In genomic region chr11:102312656-102313055, GRCh38 we compare ENCODE assay signal across 10 cellular contexts. TPM values are rescaled to one million over a fixed set of nuclear protein-coding genes. Genes with fewer than 3 reads are reported as not detected.
A peak's percentile ranks its signal among the peaks of the same experiment; 100 is the strongest.
DNase-seq lines count a peak whose midpoint lies in the region; TF ChIP-seq lines count a peak whose summit lies in the region.
"Had no signal": no experiment of that assay in that cellular context is flagged by ENCODE, and none has a peak within 500 bp of the region (broad histone marks: within the 10 kb centered on the region; RNA-seq: fewer than 3 reads in every experiment).

No MANE protein-coding gene starts in this region.

- peaks cover 2% of the 10 kb centered on the region; the same call in 1 of the 2 replicates for H3K79me2 ChIP-seq in OCI-LY1 (ENCODE audit: insufficient read depth, low read length)
- H3K79me2 ChIP-seq in MM.1S (ENCODE audit: low read length) = peaks cover 2% of the 10 kb centered on the region

- H3K36me3 ChIP-seq in OCI-LY1 (ENCODE audit: insufficient read depth, low read length) = peaks cover under 1% of the 10 kb centered on the region; the same call in 1 of the 2 replicates
- H3K36me3 ChIP-seq in ovary = no peaks in the 10 kb centered on the region
- H3K36me3 ChIP-seq in MM.1S (replicated peaks; ENCODE audit: insufficient read depth, low read length) = no peaks in the 10 kb centered on the region

- H3K9me2 ChIP-seq in OCI-LY1 (ENCODE audit: low read depth, low read length) = no peaks in the 10 kb centered on the region
- no peaks in the 10 kb centered on the region for H3K9me2 ChIP-seq in MM.1S (replicated peaks; ENCODE audit: insufficient read depth, low read length)

- peaks cover 56% of the 10 kb centered on the region for H3K4me1 ChIP-seq in OCI-LY1 (ENCODE audit: insufficient read depth, low read length, severe bottlenecking)
- H3K4me1 ChIP-seq in ovary (ENCODE audit: insufficient read depth) = peaks cover under 1% of the 10 kb centered on the region
- peaks cover 31% of the 10 kb centered on the region for H3K4me1 ChIP-seq in MM.1S (ENCODE audit: low read length)

- H3K9ac ChIP-seq in OCI-LY1 (ENCODE audit: low read length) (no peak overlapping the region), MM.1S (ENCODE audit: low read length) (no peak overlapping the region)

- TF ChIP-seq POLR2A in ovary (IDR thresholded peaks at IDR 0.05) = no peak

- H4K20me1 ChIP-seq in OCI-LY1 (ENCODE audit: insufficient read depth, low read length) (no peaks in the 10 kb centered on the region), MM.1S (ENCODE audit: insufficient read depth, low read length) (no peaks in the 10 kb centered on the region)

- no peak for TF ChIP-seq EP300 in ovary (IDR thresholded peaks at IDR 0.05)

- DNase-seq in COLO829 (ENCODE audit: low spot score) (peak; percentile 23), dedifferentiated amniotic fluid mesenchymal stem cell (ENCODE audit: extremely low spot score) (peak; percentile 37), ovary (no peak), NOMO-1 treated with DMSO at 0.1 percent for 48 hours (lab: John Stamatoyannopoulos, UW; ENCODE audit: unreplicated experiment) (no peak), NCI-H2227 treated with DMSO at 0.1 percent for 48 hours (lab: John Stamatoyannopoulos, UW) (no peak), NCI-H345 (lab: John Stamatoyannopoulos, UW) (no peak), MM.1S (no peak)
- DNase-seq: cortex of kidney, NCI-H2171 treated with DMSO at 0.1 percent for 48 hours had no signal

- no peaks in the 10 kb centered on the region for H3K27me3 ChIP-seq in OCI-LY1 (ENCODE audit: insufficient read depth, low read length)
- no peaks in the 10 kb centered on the region for H3K27me3 ChIP-seq in ovary
- H3K27me3 ChIP-seq in MM.1S (replicated peaks; ENCODE audit: insufficient read depth, low read length) = no peaks in the 10 kb centered on the region

- H3K9me3 ChIP-seq in OCI-LY1 (ENCODE audit: low read length) (no peaks in the 10 kb centered on the region), ovary (no peaks in the 10 kb centered on the region), MM.1S (replicated peaks; ENCODE audit: insufficient read depth, low read length) (no peaks in the 10 kb centered on the region)

- TF ChIP-seq CTCF in OCI-LY1 (IDR thresholded peaks at IDR 0.05; ENCODE audit: low read length) (no peak), ovary (IDR thresholded peaks at IDR 0.05) (no peak), MM.1S (IDR thresholded peaks at IDR 0.05; ENCODE audit: low read length) (no peak)

- H3K27ac ChIP-seq in OCI-LY1 (ENCODE audit: low read depth, low read length, poor library complexity, severe bottlenecking) (peak overlapping the region; percentile 93), ovary (peak overlapping the region in 1 of 2 donors; percentile 78), MM.1S (ENCODE audit: low read length) (no peak overlapping the region)

- H3K4me2 ChIP-seq in OCI-LY1 (ENCODE audit: low read length) = peak overlapping the region; percentile 30; the same call in 1 of the 2 replicates
- H3K4me2 ChIP-seq in MM.1S (ENCODE audit: low read depth, low read length) = no peak overlapping the region

- 5 to 15% (median 7%) methylated on average over 2 of the region's 2 CpGs for WGBS in ovary, 3 donors

- intact Hi-C loops in ovary (cut with DNase I) = no loop called here

- H3F3A ChIP-seq in OCI-LY1 (ENCODE audit: insufficient read depth, low read length) (no peaks in the 10 kb centered on the region; the same call in 1 of the 2 replicates), MM.1S (ENCODE audit: insufficient read depth, low read length) (peaks cover 18% of the 10 kb centered on the region)

- H2AFZ ChIP-seq in OCI-LY1 (ENCODE audit: low read length) (no peak overlapping the region), MM.1S (ENCODE audit: low read length) (no peak overlapping the region)

- no peak overlapping the region for H3K4me3 ChIP-seq in OCI-LY1 (ENCODE audit: low read depth, low read length, poor library complexity, severe bottlenecking)
- H3K4me3 ChIP-seq in ovary = peak overlapping the region; percentile 33
- no peak overlapping the region for H3K4me3 ChIP-seq in MM.1S (ENCODE audit: low read length)

RNA-seq across cellular contexts. Expression of gene BIRC3, which starts 4.6 kb away (rescaled TPM):
- total RNA-seq in ovary = 100 to 1,000 TPM in 1 of 7 donors, 1 to 10 TPM in 6; 2.6 to 111 (median 6.3) TPM
- 1 to 10 TPM; 1.9 to 5.1 TPM for polyA plus RNA-seq in ovary

RNA-seq across cellular contexts. Expression of gene BIRC2, which starts 34.4 kb away (rescaled TPM):
- total RNA-seq in ovary = 10 to 100 TPM; 27.1 to 57.8 (median 33.6) TPM
- 10 to 100 TPM; 23.7 to 41.3 TPM for polyA plus RNA-seq in ovary

Comparison
In these comparisons a context has a peak if more than half of its experiments do, and no peak if none do; other contexts are left out.
1. DNase-seq: peak in COLO829 (single experiment) and dedifferentiated amniotic fluid mesenchymal stem cell (single experiment); none in ovary (0 of 5), NOMO-1 treated with DMSO at 0.1 percent for 48 hours (single experiment), NCI-H2227 treated with DMSO at 0.1 percent for 48 hours (single experiment), NCI-H345 (single experiment) and MM.1S (single experiment).